In genomic region chr11:114317738-114318137, GRCh38 we compare ENCODE assay signal across 8 cellular contexts. TPM values are rescaled to one million over a fixed set of nuclear protein-coding genes. Genes with fewer than 3 reads are reported as not detected.
DNase-seq lines count a peak whose midpoint lies in the region; ATAC-seq and TF ChIP-seq lines count a peak whose summit lies in the region.
"Had no signal": no experiment of that assay in that cellular context is flagged by ENCODE, and none has a peak within 500 bp of the region (broad histone marks: within the 10 kb centered on the region; RNA-seq: fewer than 3 reads in every experiment).

No MANE protein-coding gene starts in this region.

- no peaks in the 10 kb centered on the region for H3K9me3 ChIP-seq in psoas muscle

- BruUV-seq in Calu3 (replicated peaks; lab: Mats Ljungman, UMichigan), result no TSS peak

- CTCF ChIA-PET in Calu3 (lab: Charles Lee), result no interaction called here

- ATAC-seq in psoas muscle (peak in 1 of 4 donors; percentile 1), HG02798 (IDR thresholded peaks at IDR 0.05; ENCODE audit: poor library complexity, unreplicated experiment) (no peak)

- WGBS in psoas muscle, 3 donors, result 29 to 33% (median 32%) methylated on average over 5 of the region's 5 CpGs

- no peaks in the 10 kb centered on the region for H3K9me3 Mint-ChIP-seq in Calu3 (ENCODE audit: low read depth, unreplicated experiment)

- no peak overlapping the region for H3K27ac Mint-ChIP-seq in Calu3 (ENCODE audit: unreplicated experiment)
- H3K27ac Mint-ChIP-seq: naive B cell had no signal

- DNase-seq in H7 (peak; percentile 54), NCI-H82 (lab: John Stamatoyannopoulos, UW) (peak; percentile 42), erythroblast (lab: John Stamatoyannopoulos, UW) (peak; percentile 12 to 33), psoas muscle (no peak), ecto neural progenitor cell (ENCODE audit: low spot score) (no peak), Calu3 (no peak)
- DNase-seq: naive B cell had no signal

- H3K27me3 ChIP-seq in H7 (ENCODE audit: control insufficient read depth, insufficient read depth, low read length), result no peaks in the 10 kb centered on the region
- no peaks in the 10 kb centered on the region for H3K27me3 ChIP-seq in psoas muscle (ENCODE audit: insufficient read depth in 3 of 3, low read length in 2 of 3)

- H3K27ac ChIP-seq in psoas muscle, result peak overlapping the region; percentile 27

- no peak overlapping the region for H3K4me3 ChIP-seq in H7 (ENCODE audit: insufficient read depth, low read depth, low read length)
- H3K4me3 ChIP-seq in psoas muscle, result no peak overlapping the region

- H3K27me3 Mint-ChIP-seq in Calu3 (ENCODE audit: unreplicated experiment), result no peaks in the 10 kb centered on the region

- no peak overlapping the region for H3K4me3 Mint-ChIP-seq in Calu3 (ENCODE audit: low read depth, unreplicated experiment)
- H3K4me3 Mint-ChIP-seq: naive B cell had no signal

- H3K36me3 ChIP-seq in H7 (replicated peaks; ENCODE audit: control insufficient read depth, insufficient read depth, low read length) (no peaks in the 10 kb centered on the region), psoas muscle (ENCODE audit: insufficient read depth in 1 of 2, low read depth in 1 of 2) (peaks cover 8 to 16% of the 10 kb centered on the region in 2 donors)

- peak; percentile 26 for TF ChIP-seq CTCF in psoas muscle (IDR thresholded peaks at IDR 0.05)
- TF ChIP-seq CTCF in Calu3 (IDR thresholded peaks at IDR 0.05; ENCODE audit: unreplicated experiment), result no peak

- no peaks in the 10 kb centered on the region for H3K4me1 ChIP-seq in psoas muscle

- peaks cover 21% of the 10 kb centered on the region for H3K36me3 Mint-ChIP-seq in Calu3 (ENCODE audit: insufficient read depth, unreplicated experiment)
- H3K36me3 Mint-ChIP-seq: naive B cell had no signal

- no peak for TF ChIP-seq POLR2A in erythroblast (IDR thresholded peaks at IDR 0.05; ENCODE audit: low read length)

- H3K4me1 Mint-ChIP-seq in Calu3 (ENCODE audit: low read depth, unreplicated experiment), result peaks cover 22% of the 10 kb centered on the region

- intact Hi-C loops in psoas muscle (cut with DNase I), result no loop called here
- intact Hi-C loops in Calu3 (cut with micrococcal nuclease; ENCODE audit: unreplicated experiment), result loop anchor here (5.0 to 10.0 kb wide), 2 partner anchors 35 to 967 kb away; no protein-coding TSS in a partner anchor

RNA-seq across cellular contexts. Expression of gene NNMT, which starts 21.5 kb away (rescaled TPM):
- total RNA-seq in H7 (2014; rRNA removed; shearing (Covaris generic)), result not detected in 2 replicates
- total RNA-seq in psoas muscle, result 1,000 to 10,000 TPM in 1 of 4 donors, 100 to 1,000 TPM in 3; 165 to 2,602 (median 604) TPM
- polyA plus RNA-seq in psoas muscle, result 1,000 to 10,000 TPM in 2 of 3 donors, 100 to 1,000 TPM in 1; 649 to 3,089 (median 1,851) TPM
- total RNA-seq in Calu3 (2022), result 52.7 and 116 TPM in 2 replicates

Comparison
In these comparisons a context has a peak if more than half of its experiments do, and no peak if none do; other contexts are left out.
1. DNase-seq: peak in H7 (single experiment), NCI-H82 (single experiment) and erythroblast (2 of 2); none in psoas muscle (0 of 2), ecto neural progenitor cell (single experiment) and Calu3 (single experiment).
2. RNA of gene NNMT, which starts 21.5 kb away (total RNA-seq): 165 to 2,602 TPM in psoas muscle and 52.7 to 116 TPM in Calu3; not detected in H7; every median in the first group is over 10 times any median in the second.